2 cellular contexts compared by ENCODE assay signal in genomic region chr1:26432793-26433192, GRCh38.
TF ChIP-seq lines count a peak whose summit lies in the region.

No MANE protein-coding gene starts in this region.

TF ChIP-seq in SK-N-SH, 30 proteins besides CTCF, POLR2A, EP300 and RAD21 (continued from another document):
- TF ChIP-seq MAX (IDR thresholded peaks at IDR 0.05; ENCODE audit: low read depth), result no peak
- no peak for TF ChIP-seq RCOR1 (IDR thresholded peaks at IDR 0.05; ENCODE audit: low read length)
- TF ChIP-seq SMC3 (IDR thresholded peaks at IDR 0.05; ENCODE audit: low read depth, low read length), result no peak
- TF ChIP-seq GABPA (IDR thresholded peaks at IDR 0.05; ENCODE audit: low read depth), result no peak
- no peak for TF ChIP-seq TCF12 (IDR thresholded peaks at IDR 0.05)
- no peak for TF ChIP-seq ELF1 (IDR thresholded peaks at IDR 0.05)
- no peak for TF ChIP-seq POLR2AphosphoS5 (IDR thresholded peaks at IDR 0.05; ENCODE audit: low read depth, low read length)

TF ChIP-seq in SK-N-SH treated with all-trans-retinoic acid at 6 μM for 48 hours, 23 proteins besides CTCF, POLR2A, EP300 and RAD21:
- TF ChIP-seq, protein P1, sequence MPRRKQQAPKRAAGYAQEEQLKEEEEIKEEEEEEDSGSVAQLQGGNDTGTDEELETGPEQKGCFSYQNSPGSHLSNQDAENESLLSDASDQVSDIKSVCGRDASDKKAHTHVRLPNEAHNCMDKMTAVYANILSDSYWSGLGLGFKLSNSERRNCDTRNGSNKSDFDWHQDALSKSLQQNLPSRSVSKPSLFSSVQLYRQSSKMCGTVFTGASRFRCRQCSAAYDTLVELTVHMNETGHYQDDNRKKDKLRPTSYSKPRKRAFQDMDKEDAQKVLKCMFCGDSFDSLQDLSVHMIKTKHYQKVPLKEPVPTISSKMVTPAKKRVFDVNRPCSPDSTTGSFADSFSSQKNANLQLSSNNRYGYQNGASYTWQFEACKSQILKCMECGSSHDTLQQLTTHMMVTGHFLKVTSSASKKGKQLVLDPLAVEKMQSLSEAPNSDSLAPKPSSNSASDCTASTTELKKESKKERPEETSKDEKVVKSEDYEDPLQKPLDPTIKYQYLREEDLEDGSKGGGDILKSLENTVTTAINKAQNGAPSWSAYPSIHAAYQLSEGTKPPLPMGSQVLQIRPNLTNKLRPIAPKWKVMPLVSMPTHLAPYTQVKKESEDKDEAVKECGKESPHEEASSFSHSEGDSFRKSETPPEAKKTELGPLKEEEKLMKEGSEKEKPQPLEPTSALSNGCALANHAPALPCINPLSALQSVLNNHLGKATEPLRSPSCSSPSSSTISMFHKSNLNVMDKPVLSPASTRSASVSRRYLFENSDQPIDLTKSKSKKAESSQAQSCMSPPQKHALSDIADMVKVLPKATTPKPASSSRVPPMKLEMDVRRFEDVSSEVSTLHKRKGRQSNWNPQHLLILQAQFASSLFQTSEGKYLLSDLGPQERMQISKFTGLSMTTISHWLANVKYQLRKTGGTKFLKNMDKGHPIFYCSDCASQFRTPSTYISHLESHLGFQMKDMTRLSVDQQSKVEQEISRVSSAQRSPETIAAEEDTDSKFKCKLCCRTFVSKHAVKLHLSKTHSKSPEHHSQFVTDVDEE (CRISPR knock-in tag; IDR thresholded peaks at IDR 0.05), result no peak
- TF ChIP-seq ZNF565 (CRISPR knock-in tag; conservative IDR thresholded peaks at IDR 0.05; ENCODE audit: low read depth), result no peak
- TF ChIP-seq ZC3H10 (CRISPR knock-in tag; IDR thresholded peaks at IDR 0.05), result no peak
- TF ChIP-seq GLIS3 (CRISPR knock-in tag; IDR thresholded peaks at IDR 0.05), result no peak
- TF ChIP-seq ISL1 (CRISPR knock-in tag; IDR thresholded peaks at IDR 0.05), result no peak
- no peak for TF ChIP-seq TCF4 (CRISPR knock-in tag; IDR thresholded peaks at IDR 0.05; ENCODE audit: borderline replicate concordance)
- TF ChIP-seq PPARA (CRISPR knock-in tag; IDR thresholded peaks at IDR 0.05; ENCODE audit: borderline replicate concordance), result no peak
- TF ChIP-seq PATZ1 (CRISPR knock-in tag; IDR thresholded peaks at IDR 0.05; ENCODE audit: borderline replicate concordance), result no peak
- TF ChIP-seq ZFP30 (CRISPR knock-in tag; IDR thresholded peaks at IDR 0.05), result no peak
- TF ChIP-seq, protein P2, sequence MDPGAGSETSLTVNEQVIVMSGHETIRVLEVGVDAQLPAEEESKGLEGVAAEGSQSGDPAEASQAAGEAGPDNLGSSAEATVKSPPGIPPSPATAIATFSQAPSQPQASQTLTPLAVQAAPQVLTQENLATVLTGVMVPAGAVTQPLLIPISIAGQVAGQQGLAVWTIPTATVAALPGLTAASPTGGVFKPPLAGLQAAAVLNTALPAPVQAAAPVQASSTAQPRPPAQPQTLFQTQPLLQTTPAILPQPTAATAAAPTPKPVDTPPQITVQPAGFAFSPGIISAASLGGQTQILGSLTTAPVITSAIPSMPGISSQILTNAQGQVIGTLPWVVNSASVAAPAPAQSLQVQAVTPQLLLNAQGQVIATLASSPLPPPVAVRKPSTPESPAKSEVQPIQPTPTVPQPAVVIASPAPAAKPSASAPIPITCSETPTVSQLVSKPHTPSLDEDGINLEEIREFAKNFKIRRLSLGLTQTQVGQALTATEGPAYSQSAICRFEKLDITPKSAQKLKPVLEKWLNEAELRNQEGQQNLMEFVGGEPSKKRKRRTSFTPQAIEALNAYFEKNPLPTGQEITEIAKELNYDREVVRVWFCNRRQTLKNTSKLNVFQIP (CRISPR knock-in tag; IDR thresholded peaks at IDR 0.05; ENCODE audit: borderline replicate concordance, low read depth), result no peak
- no peak for TF ChIP-seq BACH2 (CRISPR knock-in tag; IDR thresholded peaks at IDR 0.05; ENCODE audit: borderline replicate concordance)
- no peak for TF ChIP-seq CSDC2 (CRISPR knock-in tag; IDR thresholded peaks at IDR 0.05)
- no peak for TF ChIP-seq ZNF70 (CRISPR knock-in tag; IDR thresholded peaks at IDR 0.05)
- TF ChIP-seq OSR1 (CRISPR knock-in tag; IDR thresholded peaks at IDR 0.05), result no peak
- TF ChIP-seq ZFP3 (CRISPR knock-in tag; IDR thresholded peaks at IDR 0.05), result no peak
- TF ChIP-seq ARNTL (CRISPR knock-in tag; IDR thresholded peaks at IDR 0.05; ENCODE audit: borderline replicate concordance, low read depth), result no peak
- TF ChIP-seq, protein P3, sequence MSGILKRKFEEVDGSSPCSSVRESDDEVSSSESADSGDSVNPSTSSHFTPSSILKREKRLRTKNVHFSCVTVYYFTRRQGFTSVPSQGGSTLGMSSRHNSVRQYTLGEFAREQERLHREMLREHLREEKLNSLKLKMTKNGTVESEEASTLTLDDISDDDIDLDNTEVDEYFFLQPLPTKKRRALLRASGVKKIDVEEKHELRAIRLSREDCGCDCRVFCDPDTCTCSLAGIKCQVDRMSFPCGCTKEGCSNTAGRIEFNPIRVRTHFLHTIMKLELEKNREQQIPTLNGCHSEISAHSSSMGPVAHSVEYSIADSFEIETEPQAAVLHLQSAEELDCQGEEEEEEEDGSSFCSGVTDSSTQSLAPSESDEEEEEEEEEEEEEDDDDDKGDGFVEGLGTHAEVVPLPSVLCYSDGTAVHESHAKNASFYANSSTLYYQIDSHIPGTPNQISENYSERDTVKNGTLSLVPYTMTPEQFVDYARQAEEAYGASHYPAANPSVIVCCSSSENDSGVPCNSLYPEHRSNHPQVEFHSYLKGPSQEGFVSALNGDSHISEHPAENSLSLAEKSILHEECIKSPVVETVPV (CRISPR knock-in tag; IDR thresholded peaks at IDR 0.05), result no peak
- no peak for TF ChIP-seq TOX (CRISPR knock-in tag; IDR thresholded peaks at IDR 0.05; ENCODE audit: borderline replicate concordance)
- no peak for TF ChIP-seq RARB (CRISPR knock-in tag; IDR thresholded peaks at IDR 0.05)
